13 cellular contexts compared by ENCODE assay signal in genomic region chr7:103116511-103116910, GRCh38. TPM values are rescaled to one million over a fixed set of nuclear protein-coding genes. Genes with fewer than 3 reads are reported as not detected.
DNase-seq lines count a peak whose midpoint lies in the region; ATAC-seq, FAIRE-seq and TF ChIP-seq lines count a peak whose summit lies in the region.
"Had no signal": no experiment of that assay in that cellular context is flagged by ENCODE, and none has a peak within 500 bp of the region (broad histone marks: within the 10 kb centered on the region; RNA-seq: fewer than 3 reads in every experiment).

No MANE protein-coding gene starts in this region.

- no peak overlapping the region for H4K8ac ChIP-seq in trophoblast cell (ENCODE audit: low read depth, low read length)

- H2BK5ac ChIP-seq in trophoblast cell (ENCODE audit: low read depth, low read length, poor library complexity), result no peak overlapping the region

- H3K23ac ChIP-seq in trophoblast cell (ENCODE audit: low read length), result no peak overlapping the region

- ATAC-seq in pancreas, result peak in 3 of 4 donors; percentile 37 to 72 (median 55)
- ATAC-seq: GM23338, HepG2 had no signal

- TF ChIP-seq EP300 in tibial nerve (IDR thresholded peaks at IDR 0.05), result no peak

- no peak for DNase-seq in pancreas
- DNase-seq in tibial nerve (ENCODE audit: low spot score in 2 of 2), result no peak
- DNase-seq in trophoblast cell, result no peak
- no peak for DNase-seq in HTR-8/SVneo (ENCODE audit: insufficient read length, low spot score)
- no peak for DNase-seq in pons (ENCODE audit: low spot score)
- DNase-seq: Calu3; CD4-positive, alpha-beta T cell; DMS 273 treated with DMSO at 0.1 percent for 48 hours; H7 had no signal

- H4K91ac ChIP-seq in trophoblast cell (ENCODE audit: low read depth, low read length), result no peak overlapping the region

- H3K4ac ChIP-seq in trophoblast cell (ENCODE audit: low read depth, low read length), result no peak overlapping the region

- H3K18ac ChIP-seq in trophoblast cell (ENCODE audit: low read length), result no peak overlapping the region

- H3K27ac ChIP-seq in VCaP (peak overlapping the region; percentile 80), pancreas (no peak overlapping the region), tibial nerve (peak overlapping the region; percentile 21 to 80 (median 65)), trophoblast cell (ENCODE audit: low read depth, low read length) (no peak overlapping the region)

- 24 to 41% methylated on average over 1 of the region's 1 CpG for WGBS in pancreas, 2 donors
- WGBS in tibial nerve, 2 donors, result 50% methylated on average over 1 of the region's 1 CpG
- no CpG with 5 or more reads among the region's 1 CpG for WGBS in trophoblast cell (ENCODE audit: extremely low coverage, insufficient coverage, insufficient read length)

- H4K12ac ChIP-seq in trophoblast cell (ENCODE audit: low read depth, low read length), result no peak overlapping the region

- H2AFZ ChIP-seq in trophoblast cell (ENCODE audit: insufficient read depth, low read length, poor library complexity), result no peak overlapping the region
- H2AFZ ChIP-seq: GM23338 had no signal

- H3K4me3 ChIP-seq in pancreas, result no peak overlapping the region
- H3K4me3 ChIP-seq in tibial nerve, result no peak overlapping the region
- no peak overlapping the region for H3K4me3 ChIP-seq in trophoblast cell (ENCODE audit: low read depth, low read length)
- H3K4me3 ChIP-seq: GM23338 had no signal

- H3K36me3 ChIP-seq in pancreas (no peaks in the 10 kb centered on the region), tibial nerve (peaks cover 0 to 14% (median 0%) of the 10 kb centered on the region in 3 donors), trophoblast cell (ENCODE audit: control insufficient read depth in 1 of 2, insufficient read depth in 2 of 2, low read length in 2 of 2) (peaks cover 0 to 3% of the 10 kb centered on the region in 2 experiments)

- no peak overlapping the region for H3K4me2 ChIP-seq in trophoblast cell (ENCODE audit: low read length)
- H3K4me2 ChIP-seq: GM23338 had no signal

- intact Hi-C loops in pancreas (cut with DNase I), result no loop called here

- H3K9me3 ChIP-seq in pancreas (no peaks in the 10 kb centered on the region), tibial nerve (no peaks in the 10 kb centered on the region), trophoblast cell (ENCODE audit: insufficient read depth, low read depth, low read length) (no peaks in the 10 kb centered on the region)

- no peaks in the 10 kb centered on the region for H3K79me2 ChIP-seq in trophoblast cell (ENCODE audit: control insufficient read depth, insufficient read depth, low read length, poor library complexity)

- H3K9ac ChIP-seq in trophoblast cell (ENCODE audit: low read length), result no peak overlapping the region

- TF ChIP-seq POLR2A in tibial nerve (IDR thresholded peaks at IDR 0.05), result no peak

- H3K27me3 ChIP-seq in pancreas, result no peaks in the 10 kb centered on the region
- H3K27me3 ChIP-seq in tibial nerve, result no peaks in the 10 kb centered on the region
- no peaks in the 10 kb centered on the region for H3K27me3 ChIP-seq in trophoblast cell (ENCODE audit: insufficient read depth, low read length)

- no peak overlapping the region for H2BK120ac ChIP-seq in trophoblast cell (ENCODE audit: insufficient read depth, low read length, poor library complexity)

- no peak overlapping the region for H2AK5ac ChIP-seq in trophoblast cell (ENCODE audit: low read length)

- H3K4me1 ChIP-seq in pancreas, result peaks cover 0 to 8% (median 0%) of the 10 kb centered on the region in 3 donors
- peaks cover 0 to 41% (median 4%) of the 10 kb centered on the region in 4 donors for H3K4me1 ChIP-seq in tibial nerve
- H3K4me1 ChIP-seq in trophoblast cell (ENCODE audit: control insufficient read depth in 1 of 2, insufficient read depth in 2 of 2, low read length in 2 of 2), result no peaks in the 10 kb centered on the region

- peak; percentile 21 for FAIRE-seq in endometrium (lab: Jason Lieb, UNC)
- FAIRE-seq in pancreas (lab: Jason Lieb, UNC), result no peak
- no peak for FAIRE-seq in HTR-8/SVneo (lab: Jason Lieb, UNC)
- FAIRE-seq: HepG2 had no signal

- H3K79me1 ChIP-seq in trophoblast cell (ENCODE audit: low read length), result no peaks in the 10 kb centered on the region

- no peak overlapping the region for H3K14ac ChIP-seq in trophoblast cell (ENCODE audit: low read length)

- no peak overlapping the region for H2BK12ac ChIP-seq in trophoblast cell (ENCODE audit: low read length)

- no peak for TF ChIP-seq CTCF in VCaP (conservative IDR thresholded peaks at IDR 0.05)
- no peak for TF ChIP-seq CTCF in pancreas (IDR thresholded peaks at IDR 0.05)
- TF ChIP-seq CTCF in tibial nerve (IDR thresholded peaks at IDR 0.05), result no peak

RNA-seq across cellular contexts. Expression of gene NAPEPLD, which starts 32.4 kb away (rescaled TPM):
- total RNA-seq in pancreas (10 to 100 TPM in 1 of 6 donors, 1 to 10 TPM in 5; 4.6 to 12.4 (median 5.5) TPM), tibial nerve (10 to 100 TPM; 10.2 to 22.8 (median 15.4) TPM)
- 1 to 10 TPM; 3.1 to 5.0 TPM for polyA plus RNA-seq in pancreas
- polyA plus RNA-seq in trophoblast cell (2013), result 2.5 and 2.7 TPM in 2 replicates

RNA-seq across cellular contexts. Expression of gene ARMC10, which starts 41.6 kb away (rescaled TPM):
- total RNA-seq in pancreas (10 to 100 TPM; 14.4 to 27.0 (median 21.1) TPM), tibial nerve (10 to 100 TPM; 42.6 to 61.0 (median 48.5) TPM)
- 10 to 100 TPM; 11.5 to 13.4 TPM for polyA plus RNA-seq in pancreas
- polyA plus RNA-seq in trophoblast cell (2013), result 14.8 and 16.6 TPM in 2 replicates

RNA-seq across cellular contexts. Expression of gene FBXL13, which starts 41.9 kb away (rescaled TPM):
- 1 to 10 TPM; 1.3 to 2.4 (median 1.6) TPM for total RNA-seq in pancreas
- polyA plus RNA-seq in pancreas, result under 1 TPM; 0.42 to 0.47 TPM
- 1 to 10 TPM in 3 of 4 donors, under 1 TPM in 1; 0.20 to 3.5 (median 1.8) TPM for total RNA-seq in tibial nerve
- polyA plus RNA-seq in trophoblast cell (2013), result 0.22 TPM in 2 replicates

Comparison
In these comparisons a context has a peak if more than half of its experiments do, and no peak if none do; other contexts are left out.
1. H3K27ac ChIP-seq: peak in VCaP (single experiment) and tibial nerve (4 of 4); none in pancreas (0 of 4) and trophoblast cell (single experiment).